Comparison of ENCODE assay signal across 13 cellular contexts in genomic region chr1:116508090-116508983, GRCh38.
DNase-seq lines count a peak whose midpoint lies in the region; ATAC-seq, FAIRE-seq and TF ChIP-seq lines count a peak whose summit lies in the region.
"Had no signal": no experiment of that assay in that cellular context is flagged by ENCODE, and none has a peak within 500 bp of the region (broad histone marks: within the 10 kb centered on the region; RNA-seq: fewer than 3 reads in every experiment).

No MANE protein-coding gene starts in this region.

- H4K20me1 ChIP-seq in Loucy (ENCODE audit: insufficient read depth, low read length, poor library complexity, severe bottlenecking) (no peaks in the 10 kb centered on the region), K562 (replicated peaks; ENCODE audit: control insufficient read depth, insufficient read depth, low read length) (no peaks in the 10 kb centered on the region)

- H3K9me3 ChIP-seq in Loucy (ENCODE audit: insufficient read depth, low read depth, low read length), result no peaks in the 10 kb centered on the region
- H3K9me3 ChIP-seq in K562 (replicated peaks; ENCODE audit: control insufficient read depth, insufficient read depth, low read depth, low read length), result no peaks in the 10 kb centered on the region
- no peaks in the 10 kb centered on the region for H3K9me3 ChIP-seq in mucosa of descending colon

- H3K27ac ChIP-seq in K562 (ENCODE audit: extremely low read depth, low read depth, low read length), result peak overlapping the region; percentile 47; the same call in 2 of the 3 replicates
- H3K27ac ChIP-seq: parathyroid adenoma, VCaP had no signal

- peaks cover 0 to 2% (median 0%) of the 10 kb centered on the region in 7 donors for H3K9me3 Mint-ChIP-seq in CD14-positive monocyte

- TF ChIP-seq RAD21 in K562 (CRISPR knock-in tag; conservative IDR thresholded peaks at IDR 0.05 in 1 of 2, IDR thresholded peaks at IDR 0.05 in 1 of 2), result no peak

- H3K27me3 Mint-ChIP-seq in CD14-positive monocyte (ENCODE audit: low read depth in 3 of 3), result peaks cover 0 to 4% (median 1%) of the 10 kb centered on the region in 3 donors
- H3K27me3 Mint-ChIP-seq: activated naive CD8-positive, alpha-beta T cell treated with anti-CD3 and anti-CD28 coated beads, Interleukin-2, amount 10 ng/mL, durations not matched to agents 7 days and 5 days had no signal

- no peak for TF ChIP-seq POLR2A in K562 (conservative IDR thresholded peaks at IDR 0.05)

- no peak for ATAC-seq in K562
- peak; percentile 16 for ATAC-seq in mucosa of descending colon
- no peak for ATAC-seq in HG03175 (IDR thresholded peaks at IDR 0.05; ENCODE audit: unreplicated experiment)
- no peak for ATAC-seq in GM18511 (IDR thresholded peaks at IDR 0.05; ENCODE audit: unreplicated experiment)
- ATAC-seq in HG02840 (IDR thresholded peaks at IDR 0.05; ENCODE audit: low FRiP score, unreplicated experiment), result no peak

- H3K4me3 Mint-ChIP-seq in CD14-positive monocyte, result peak overlapping the region in 1 of 2 donors; percentile 42
- H3K4me3 Mint-ChIP-seq: activated naive CD8-positive, alpha-beta T cell treated with anti-CD3 and anti-CD28 coated beads, Interleukin-2, amount 10 ng/mL, durations not matched to agents 7 days and 5 days had no signal

- DNase-seq in CD14-positive monocyte (ENCODE audit: low spot score), result no peak
- no peak for DNase-seq in K562 (ENCODE audit: extremely low read depth in 1 of 4, low spot score in 3 of 4)
- DNase-seq in mucosa of descending colon, result no peak
- no peak for DNase-seq in NCI-H345 treated with DMSO at 0.1 percent for 48 hours (lab: John Stamatoyannopoulos, UW; ENCODE audit: unreplicated experiment)
- DNase-seq: activated naive CD8-positive, alpha-beta T cell treated with anti-CD3 and anti-CD28 coated beads, Interleukin-2, amount 10 ng/mL, durations not matched to agents 7 days and 5 days; kidney; NCI-H1694 had no signal

- H3K36me3 Mint-ChIP-seq in CD14-positive monocyte, result peaks cover 16 to 20% of the 10 kb centered on the region in 2 donors

- H3K27me3 ChIP-seq in Loucy (ENCODE audit: insufficient read depth, low read length, poor library complexity, severe bottlenecking) (no peaks in the 10 kb centered on the region), K562 (ENCODE audit: control insufficient read depth in 2 of 2, insufficient read depth in 2 of 2, low read length in 2 of 2) (no peaks in the 10 kb centered on the region)

- H3K79me2 ChIP-seq in Loucy (ENCODE audit: insufficient read depth, low read length) (no peaks in the 10 kb centered on the region), K562 (ENCODE audit: control insufficient read depth, insufficient read depth, low read length) (no peaks in the 10 kb centered on the region)
- H3K79me2 ChIP-seq: parathyroid adenoma had no signal

- in situ Hi-C loops in K562 (cut with MboI), result loop anchor here (5.0 to 10.0 kb wide), 2 partner anchors 549 to 704 kb away; no protein-coding TSS in a partner anchor

- intact Hi-C loops in CD14-positive monocyte (cut with micrococcal nuclease), result loop anchor here in 1 of 2 donors (5.0 kb wide), 1 partner anchor 49 kb away; no protein-coding TSS in a partner anchor
- intact Hi-C loops in K562 (cut with micrococcal nuclease), result loop anchor here (10.0 kb wide), 1 partner anchor 546 kb away; no protein-coding TSS in a partner anchor
- intact Hi-C loops in mucosa of descending colon (cut with DNase I, micrococcal nuclease), result no loop called here

- peaks cover 13% of the 10 kb centered on the region for H3F3A ChIP-seq in Loucy (ENCODE audit: low read depth)

- peak overlapping the region; percentile 98 to 99 (median 99) for H3K27ac Mint-ChIP-seq in CD14-positive monocyte

- no peaks in the 10 kb centered on the region for H3K9me2 ChIP-seq in Loucy (replicated peaks; ENCODE audit: low read depth, low read length)

- H3K4me2 ChIP-seq in Loucy (ENCODE audit: low read depth, low read length, poor library complexity, severe bottlenecking) (peak overlapping the region; percentile 15), K562 (ENCODE audit: insufficient read depth, low read length) (no peak overlapping the region; the same call in 1 of the 2 replicates)

- CTCF ChIA-PET in K562 (lab: Yijun Ruan, JAX; ENCODE audit: low intra/inter-chr PET ratio), result interaction anchor here (0.7 kb wide), 1 partner anchor 20 kb away, joined by 3 read pairs; no protein-coding TSS in a partner anchor

- no peak; the same call in 1 of the 2 replicates for TF ChIP-seq EP300 in K562 (IDR thresholded peaks at IDR 0.05; ENCODE audit: low read length)

- POLR2A ChIA-PET in K562 (lab: Yijun Ruan, JAX), result interaction anchor here (0.6 to 0.7 kb wide), 3 partner anchors 8 to 43 kb away, joined by 3 to 4 read pairs (median 3); no protein-coding TSS in a partner anchor

- peaks cover 79% of the 10 kb centered on the region for H3K4me1 Mint-ChIP-seq in CD14-positive monocyte

- H3K9me1 ChIP-seq in K562 (ENCODE audit: control insufficient read depth, insufficient read depth, low read length), result no peaks in the 10 kb centered on the region

- no TSS peak for BruUV-seq in K562 (replicated peaks; lab: Mats Ljungman, UMichigan)

- TF ChIP-seq CTCF in CD14-positive monocyte (IDR thresholded peaks at IDR 0.05) (no peak), Loucy (conservative IDR thresholded peaks at IDR 0.05; ENCODE audit: low read length) (no peak), K562 (IDR thresholded peaks at IDR 0.05 in 2 of 3, conservative IDR thresholded peaks at IDR 0.05 in 1 of 3; ENCODE audit: insufficient read depth in 2 of 3, low read depth in 1 of 3, low read length in 3 of 3) (no peak), mucosa of descending colon (IDR thresholded peaks at IDR 0.05) (no peak)

- 62% methylated on average over 4 of the region's 4 CpGs for WGBS in K562 (ENCODE audit: insufficient coverage, low coverage, missing lambda C conversion rate)

- H3K4me3 ChIP-seq in Loucy (ENCODE audit: low read length, poor library complexity, severe bottlenecking), result no peak overlapping the region
- no peak overlapping the region for H3K4me3 ChIP-seq in K562
- no peak overlapping the region for H3K4me3 ChIP-seq in mucosa of descending colon

- H3K9ac ChIP-seq in Loucy (ENCODE audit: low read depth, low read length, poor library complexity, severe bottlenecking) (peak overlapping the region; percentile 35), K562 (ENCODE audit: insufficient read depth in 1 of 2, low read depth in 2 of 2, low read length in 2 of 2) (peak overlapping the region in 1 of 2 experiments; percentile 15; a peak in 1 of 4 replicates)
- H3K9ac ChIP-seq: parathyroid adenoma had no signal

- no peak overlapping the region for H2AFZ ChIP-seq in Loucy (ENCODE audit: low read length)
- H2AFZ ChIP-seq in K562 (ENCODE audit: low read depth, low read length), result no peak overlapping the region
- H2AFZ ChIP-seq: parathyroid adenoma had no signal

- FAIRE-seq in K562 (lab: Jason Lieb, UNC), result no peak
- FAIRE-seq: kidney had no signal

- peaks cover 64% of the 10 kb centered on the region for H3K4me1 ChIP-seq in Loucy (ENCODE audit: insufficient read depth, low read length, poor library complexity, severe bottlenecking)
- peaks cover 27 to 55% of the 10 kb centered on the region in 2 experiments for H3K4me1 ChIP-seq in K562 (replicated peaks in 1 of 2; ENCODE audit: control insufficient read depth in 2 of 2, insufficient read depth in 2 of 2, low read length in 2 of 2)
- H3K4me1 ChIP-seq in mucosa of descending colon (ENCODE audit: low read depth), result peaks cover 8% of the 10 kb centered on the region
- H3K4me1 ChIP-seq: parathyroid adenoma had no signal

- no peaks in the 10 kb centered on the region for H3K36me3 ChIP-seq in Loucy (ENCODE audit: insufficient read depth, low read length)
- H3K36me3 ChIP-seq in K562 (ENCODE audit: control insufficient read depth, insufficient read depth, low read length), result no peaks in the 10 kb centered on the region
- no peaks in the 10 kb centered on the region for H3K36me3 ChIP-seq in mucosa of descending colon (ENCODE audit: low read depth)

TF ChIP-seq in K562, 482 proteins besides CTCF, POLR2A, EP300 and RAD21 (continues in another document):
- TF ChIP-seq HDAC6 (IDR thresholded peaks at IDR 0.05; ENCODE audit: low read depth, low read length) (no peak), SP2 (IDR thresholded peaks at IDR 0.05; ENCODE audit: extremely low read depth, low read depth, low read length, poor library complexity, severe bottlenecking) (no peak), ARID3A (IDR thresholded peaks at IDR 0.05; ENCODE audit: borderline replicate concordance, low read depth, low read length) (no peak), ZNF316 (IDR thresholded peaks at IDR 0.05) (peak; percentile 63), ZBTB43 (CRISPR knock-in tag; IDR thresholded peaks at IDR 0.05) (no peak), HDAC3 (IDR thresholded peaks at IDR 0.05; ENCODE audit: borderline replicate concordance, partially characterized antibody) (no peak), MAFK (IDR thresholded peaks at IDR 0.05; ENCODE audit: low read length) (peak; percentile 22; the same call in 1 of the 2 replicates), CHCHD3 (CRISPR knock-in tag; IDR thresholded peaks at IDR 0.05) (no peak), MAFG (tag; conservative IDR thresholded peaks at IDR 0.05) (peak; percentile 19; the same call in 1 of the 2 replicates), ZNF23 (CRISPR knock-in tag; IDR thresholded peaks at IDR 0.05) (no peak), RUNX1 (IDR thresholded peaks at IDR 0.05; ENCODE audit: low read depth) (no peak), BACH1 (tag; IDR thresholded peaks at IDR 0.05) (peak; percentile 31; the same call in 1 of the 2 replicates)
